1 cellular context compared by ENCODE assay signal in genomic region chr3:196432137-196432879, GRCh38.
TF ChIP-seq lines count a peak whose summit lies in the region.

UBXN7 (minus strand) TSS chr3:196432427; CDS start chr3:196432399, 28 bp downstream.

TF ChIP-seq in HCT116, 20 proteins besides CTCF, POLR2A, EP300 and RAD21 (continued from another document):
- TF ChIP-seq ZBTB33 (IDR thresholded peaks at IDR 0.05; ENCODE audit: extremely low read depth, insufficient replicate concordance, low read length), result no peak
- no peak for TF ChIP-seq JUND (IDR thresholded peaks at IDR 0.05)
TF ChIP-seq in HCT116: peak in this region for 5.
